28 cellular contexts compared by ENCODE assay signal in genomic region chr5:95223859-95224258, GRCh38.
"Had no signal": no experiment of that assay in that cellular context is flagged by ENCODE, and none has a peak within 500 bp of the region (broad histone marks: within the 10 kb centered on the region; RNA-seq: fewer than 3 reads in every experiment).

No MANE protein-coding gene starts in this region.

- H3K9me3 Mint-ChIP-seq: dendritic cell treated with granulocyte-macrophage colony-stimulating factor and Interleukin-4, amounts not matched to agents 40 ng/mL and 50 ng/mL, for 4 days; endodermal cell; naive B cell had no signal

- DNase-seq: colonic mucosa; cortex of kidney; effector CD8-positive, alpha-beta T cell; effector memory CD8-positive, alpha-beta T cell; endodermal cell; erythroblast; esophagus squamous epithelium; foreskin fibroblast; foreskin melanocyte; gastrocnemius medialis; glutamatergic neuron; head of caudate nucleus; heart right ventricle; hippocampal formation; left cardiac atrium; left lung; left ventricle myocardium superior; lower lobe of right lung; mesenchymal stem cell; mucosa of descending colon; naive B cell had no signal

- H3K4me3 Mint-ChIP-seq: dendritic cell treated with granulocyte-macrophage colony-stimulating factor and Interleukin-4, amounts not matched to agents 40 ng/mL and 50 ng/mL, for 4 days; effector memory CD8-positive, alpha-beta T cell; endodermal cell; mesothelial cell of epicardium; naive B cell had no signal

- FAIRE-seq: endometrium, islet of Langerhans, keratinocyte had no signal

- H3K4me1 Mint-ChIP-seq: naive B cell had no signal

- H3K4me1 ChIP-seq: colonic mucosa, esophagus squamous epithelium, gastrocnemius medialis, heart right ventricle, left lung, lower lobe of right lung had no signal

- H3K36me3 Mint-ChIP-seq: mesothelial cell of epicardium, naive B cell had no signal

- H3K27me3 Mint-ChIP-seq: dendritic cell treated with granulocyte-macrophage colony-stimulating factor and Interleukin-4, amounts not matched to agents 40 ng/mL and 50 ng/mL, for 4 days; effector memory CD8-positive, alpha-beta T cell; naive B cell had no signal

- ATAC-seq: effector memory CD8-positive, alpha-beta T cell; esophagus mucosa; gastrocnemius medialis; heart right ventricle; left cardiac atrium; left lung; left ventricle myocardium superior; lower lobe of right lung; mucosa of descending colon had no signal

- H3K4me3 ChIP-seq: colonic mucosa, esophagus squamous epithelium, gastrocnemius medialis, heart right ventricle, left lung, lower lobe of right lung, mucosa of descending colon had no signal

- H3K27ac Mint-ChIP-seq: dendritic cell treated with granulocyte-macrophage colony-stimulating factor and Interleukin-4, amounts not matched to agents 40 ng/mL and 50 ng/mL, for 4 days; effector memory CD8-positive, alpha-beta T cell; endodermal cell; mesothelial cell of epicardium; naive B cell had no signal

- H3K27me3 ChIP-seq: colonic mucosa, esophagus squamous epithelium, gastrocnemius medialis, heart right ventricle, left lung had no signal

- H3K27ac ChIP-seq: colonic mucosa, epithelial cell of prostate, esophagus squamous epithelium, gastrocnemius medialis, heart right ventricle, left lung, lower lobe of right lung had no signal

- H3K9me3 ChIP-seq: colonic mucosa, esophagus squamous epithelium, gastrocnemius medialis, left lung, lower lobe of right lung, mucosa of descending colon had no signal

- H3K36me3 ChIP-seq: colonic mucosa, esophagus squamous epithelium, gastrocnemius medialis, heart right ventricle, left lung, lower lobe of right lung had no signal
